In the genomic region with DNA sequence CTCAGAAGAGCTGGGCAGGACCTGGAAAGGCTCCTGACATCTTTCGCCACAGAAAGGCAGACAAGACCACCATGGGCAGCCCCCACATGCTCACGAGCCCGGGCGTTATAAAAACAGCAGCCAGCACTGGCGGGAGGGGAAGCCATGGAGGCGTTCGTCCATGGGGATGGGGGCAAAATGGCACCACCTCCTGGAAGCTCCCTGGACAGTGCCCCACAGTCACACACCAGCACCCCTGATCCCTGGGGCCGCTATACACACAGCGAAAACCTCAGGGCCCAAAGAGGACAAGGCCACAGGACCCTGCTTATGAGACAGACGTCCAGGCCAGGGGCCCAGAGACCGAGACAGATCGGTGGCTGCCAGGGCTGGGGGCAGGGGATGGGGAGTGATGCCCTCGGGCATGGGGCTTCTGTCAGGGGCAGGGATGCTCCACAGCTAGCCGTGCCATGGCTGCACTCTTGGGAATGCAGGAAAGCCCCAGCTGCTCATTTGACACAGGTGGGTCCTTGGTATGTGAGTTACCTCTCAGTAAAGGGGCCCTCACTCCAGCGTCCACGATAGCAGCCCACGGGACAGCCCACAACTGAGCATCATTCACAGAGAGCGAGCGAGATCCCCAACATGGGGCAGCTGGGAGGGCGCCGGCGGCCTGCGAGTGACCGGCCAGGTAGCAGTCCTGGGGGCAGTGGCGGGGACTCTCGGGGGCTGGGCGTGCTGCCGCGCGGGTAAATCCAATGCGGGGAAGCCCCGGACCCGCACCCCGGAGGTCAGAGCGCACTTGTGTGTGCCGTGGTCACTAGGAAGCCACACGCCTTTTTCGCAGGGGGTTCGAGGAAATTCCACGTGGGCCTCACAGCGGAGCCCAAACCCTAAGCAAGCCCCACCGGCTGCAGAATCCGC, we compare ENCODE assay signal across 21 cellular contexts. TPM values are rescaled to one million over a fixed set of nuclear protein-coding genes. Genes with fewer than 3 reads are reported as not detected.
DNase-seq lines count a peak whose midpoint lies in the region; ATAC-seq and TF ChIP-seq lines count a peak whose summit lies in the region.
"Had no signal": no experiment of that assay in that cellular context is flagged by ENCODE, and none has a peak within 500 bp of the region (broad histone marks: within the 10 kb centered on the region; RNA-seq: fewer than 3 reads in every experiment).

No MANE protein-coding gene starts in this region.

- H3K36me3 Mint-ChIP-seq in activated T-helper 1 cell treated with anti-CD3 and anti-CD28 coated beads, Interleukin-12 subunit alpha, Interleukin-12 subunit beta, Interleukin-2, Interleukin-4 antibody, amounts not matched to agents 30 ng/mL and 10 ng/mL and 1 ng/mL, durations not matched to agents 14 hours and 24 hours and 36 hours (ENCODE audit: low read depth) = no peaks in the 10 kb centered on the region
- H3K36me3 Mint-ChIP-seq in stimulated activated naive B cell treated with anti-CD40 and anti-IgM and Interleukin-4, amounts not matched to agents 10 μg/mL and 1 μg/mL and 100 μg/mL, for 72 hours = no peaks in the 10 kb centered on the region

- peak overlapping the region in 3 of 11 experiments; percentile 65 to 81 (median 78); a peak in 5 of 22 replicates for H3K9ac ChIP-seq in BLaER1 treated with 17β-estradiol and CSF1 and Interleukin-3, amounts not matched to agents 10 nM and 100 nM
- H3K9ac ChIP-seq: BLaER1 had no signal

- peaks cover 6% of the 10 kb centered on the region for H3K27me3 Mint-ChIP-seq in activated T-helper 1 cell treated with anti-CD3 and anti-CD28 coated beads, Interleukin-12 subunit alpha, Interleukin-12 subunit beta, Interleukin-2, Interleukin-4 antibody, amounts not matched to agents 30 ng/mL and 10 ng/mL and 1 ng/mL, durations not matched to agents 14 hours and 24 hours and 36 hours (ENCODE audit: insufficient read depth)
- H3K27me3 Mint-ChIP-seq in stimulated activated naive B cell treated with anti-CD40 and anti-IgM and Interleukin-4, amounts not matched to agents 10 μg/mL and 1 μg/mL and 100 μg/mL, for 72 hours = peaks cover 38 to 54% of the 10 kb centered on the region in 2 donors

- H3K27me3 ChIP-seq in BLaER1 treated with 17β-estradiol and CSF1 and Interleukin-3, amounts not matched to agents 10 nM and 100 nM = peaks cover 17 to 44% (median 28%) of the 10 kb centered on the region in 11 experiments
- peaks cover 9% of the 10 kb centered on the region for H3K27me3 ChIP-seq in lower lobe of right lung (ENCODE audit: low read depth)

- H3K27ac Mint-ChIP-seq in activated T-helper 1 cell treated with anti-CD3 and anti-CD28 coated beads, Interleukin-12 subunit alpha, Interleukin-12 subunit beta, Interleukin-2, Interleukin-4 antibody, amounts not matched to agents 30 ng/mL and 10 ng/mL and 1 ng/mL, durations not matched to agents 14 hours and 24 hours and 36 hours = no peak overlapping the region
- peak overlapping the region; percentile 56 for H3K27ac Mint-ChIP-seq in stimulated activated naive B cell treated with anti-CD40 and anti-IgM and Interleukin-4, amounts not matched to agents 10 μg/mL and 1 μg/mL and 100 μg/mL, for 72 hours
- H3K27ac Mint-ChIP-seq: GM23338 had no signal

- no peak for DNase-seq in activated T-helper 1 cell treated with anti-CD3 and anti-CD28 coated beads, Interleukin-12 subunit alpha, Interleukin-12 subunit beta, Interleukin-2, Interleukin-4 antibody, amounts not matched to agents 30 ng/mL and 10 ng/mL and 1 ng/mL, durations not matched to agents 14 hours and 24 hours and 36 hours (ENCODE audit: low spot score)
- DNase-seq in lower lobe of right lung (no peak), NCI-H1092 treated with DMSO at 0.1 percent for 48 hours (lab: John Stamatoyannopoulos, UW) (no peak), hypothalamus (lab: John Stamatoyannopoulos, UW) (no peak), coronary artery (ENCODE audit: low spot score) (no peak)
- DNase-seq in stimulated activated naive B cell treated with anti-CD40 and anti-IgM and Interleukin-4, amounts not matched to agents 10 μg/mL and 1 μg/mL and 100 μg/mL, for 72 hours = no peak
- DNase-seq: MM.1S, NCI-H1105, NCI-H187, NCI-H2107, NCI-H2227 treated with DMSO at 0.1 percent for 48 hours, NCI-H510A treated with DMSO at 0.1 percent for 48 hours, NCI-H774, SHP77 had no signal

- no peaks in the 10 kb centered on the region for H3K36me3 ChIP-seq in BLaER1 treated with 17β-estradiol and CSF1 and Interleukin-3, amounts not matched to agents 10 nM and 100 nM
- H3K36me3 ChIP-seq in lower lobe of right lung = no peaks in the 10 kb centered on the region
- H3K36me3 ChIP-seq: BLaER1 had no signal

- no peaks in the 10 kb centered on the region for H3K4me1 Mint-ChIP-seq in activated T-helper 1 cell treated with anti-CD3 and anti-CD28 coated beads, Interleukin-12 subunit alpha, Interleukin-12 subunit beta, Interleukin-2, Interleukin-4 antibody, amounts not matched to agents 30 ng/mL and 10 ng/mL and 1 ng/mL, durations not matched to agents 14 hours and 24 hours and 36 hours (ENCODE audit: low read depth)
- peaks cover 2 to 11% of the 10 kb centered on the region in 2 donors for H3K4me1 Mint-ChIP-seq in stimulated activated naive B cell treated with anti-CD40 and anti-IgM and Interleukin-4, amounts not matched to agents 10 μg/mL and 1 μg/mL and 100 μg/mL, for 72 hours
- H3K4me1 Mint-ChIP-seq: GM23338 had no signal

- H3K27ac ChIP-seq in BLaER1 treated with 17β-estradiol and CSF1 and Interleukin-3, amounts not matched to agents 10 nM and 100 nM = peak overlapping the region in 2 of 11 experiments; percentile 62 to 65; a peak in 2 of 22 replicates
- H3K27ac ChIP-seq in lower lobe of right lung (peak overlapping the region; percentile 78), coronary artery (no peak overlapping the region)
- H3K27ac ChIP-seq: BLaER1 had no signal

- peak overlapping the region in 4 of 10 experiments; percentile 52 to 64 (median 57); a peak in 7 of 20 replicates for H3K4me3 ChIP-seq in BLaER1 treated with 17β-estradiol and CSF1 and Interleukin-3, amounts not matched to agents 10 nM and 100 nM
- H3K4me3 ChIP-seq in lower lobe of right lung = peak overlapping the region; percentile 55
- no peak overlapping the region for H3K4me3 ChIP-seq in coronary artery
- H3K4me3 ChIP-seq: BLaER1, GM23338 had no signal

- ATAC-seq in lower lobe of right lung = no peak
- ATAC-seq in stimulated activated naive B cell treated with anti-CD40 and anti-IgM and Interleukin-4, amounts not matched to agents 10 μg/mL and 1 μg/mL and 100 μg/mL, for 72 hours (replicated peaks) = no peak
- ATAC-seq: GM23338, HCT116 had no signal

- H3K4me1 ChIP-seq in BLaER1 treated with 17β-estradiol and CSF1 and Interleukin-3, amounts not matched to agents 10 nM and 100 nM = peaks cover 34 to 64% (median 45%) of the 10 kb centered on the region in 10 experiments
- H3K4me1 ChIP-seq in lower lobe of right lung = peaks cover 15% of the 10 kb centered on the region

- TF ChIP-seq CTCF in lower lobe of right lung (IDR thresholded peaks at IDR 0.05) (no peak), coronary artery (IDR thresholded peaks at IDR 0.05) (no peak)

- H3K4me2 ChIP-seq in BLaER1 treated with 17β-estradiol and CSF1 and Interleukin-3, amounts not matched to agents 10 nM and 100 nM = peak overlapping the region in 6 of 11 experiments; percentile 91 to 96 (median 94); a peak in 10 of 22 replicates
- H3K4me2 ChIP-seq: GM23338 had no signal

- peaks cover 0 to 32% (median 0%) of the 10 kb centered on the region in 11 experiments; a peak in 6 of 22 replicates for H4K20me1 ChIP-seq in BLaER1 treated with 17β-estradiol and CSF1 and Interleukin-3, amounts not matched to agents 10 nM and 100 nM

- H3K4me3 Mint-ChIP-seq in activated T-helper 1 cell treated with anti-CD3 and anti-CD28 coated beads, Interleukin-12 subunit alpha, Interleukin-12 subunit beta, Interleukin-2, Interleukin-4 antibody, amounts not matched to agents 30 ng/mL and 10 ng/mL and 1 ng/mL, durations not matched to agents 14 hours and 24 hours and 36 hours = peak overlapping the region; percentile 59
- no peak overlapping the region for H3K4me3 Mint-ChIP-seq in stimulated activated naive B cell treated with anti-CD40 and anti-IgM and Interleukin-4, amounts not matched to agents 10 μg/mL and 1 μg/mL and 100 μg/mL, for 72 hours
- H3K4me3 Mint-ChIP-seq: GM23338 had no signal

- intact Hi-C loops in activated T-helper 1 cell treated with anti-CD3 and anti-CD28 coated beads, Interleukin-12 subunit alpha, Interleukin-12 subunit beta, Interleukin-2, Interleukin-4 antibody, amounts not matched to agents 30 ng/mL and 10 ng/mL and 1 ng/mL, durations not matched to agents 14 hours and 24 hours and 36 hours (cut with micrococcal nuclease) = no loop called here
- intact Hi-C loops in lower lobe of right lung (cut with DNase I) = no loop called here

- H3K9me3 Mint-ChIP-seq in activated T-helper 1 cell treated with anti-CD3 and anti-CD28 coated beads, Interleukin-12 subunit alpha, Interleukin-12 subunit beta, Interleukin-2, Interleukin-4 antibody, amounts not matched to agents 30 ng/mL and 10 ng/mL and 1 ng/mL, durations not matched to agents 14 hours and 24 hours and 36 hours = no peaks in the 10 kb centered on the region
- H3K9me3 Mint-ChIP-seq in stimulated activated naive B cell treated with anti-CD40 and anti-IgM and Interleukin-4, amounts not matched to agents 10 μg/mL and 1 μg/mL and 100 μg/mL, for 72 hours = no peaks in the 10 kb centered on the region
- H3K9me3 Mint-ChIP-seq: GM23338 had no signal

- H3K9me3 ChIP-seq in BLaER1 treated with 17β-estradiol and CSF1 and Interleukin-3, amounts not matched to agents 10 nM and 100 nM (replicated peaks in 1 of 11) = no peaks in the 10 kb centered on the region
- H3K9me3 ChIP-seq in lower lobe of right lung = no peaks in the 10 kb centered on the region
- H3K9me3 ChIP-seq: BLaER1 had no signal

RNA-seq across cellular contexts. Expression of gene PVALEF, which starts 6.4 kb away (rescaled TPM):
- not detected in 2 replicates for total RNA-seq in activated T-helper 1 cell treated with anti-CD3 and anti-CD28 coated beads, Interleukin-12 subunit alpha, Interleukin-12 subunit beta, Interleukin-2, Interleukin-4 antibody, amounts not matched to agents 30 ng/mL and 10 ng/mL and 1 ng/mL, durations not matched to agents 14 hours and 24 hours and 36 hours
- total RNA-seq in lower lobe of right lung = not detected
- total RNA-seq: A673, GM23338, LHCN-M2, OCI-LY7 had no signal

RNA-seq across cellular contexts. Expression of gene AATK, which starts 7.1 kb away (rescaled TPM):
- total RNA-seq in activated T-helper 1 cell treated with anti-CD3 and anti-CD28 coated beads, Interleukin-12 subunit alpha, Interleukin-12 subunit beta, Interleukin-2, Interleukin-4 antibody, amounts not matched to agents 30 ng/mL and 10 ng/mL and 1 ng/mL, durations not matched to agents 14 hours and 24 hours and 36 hours = 0.61 and 0.62 TPM in 2 replicates
- 64.0 TPM for total RNA-seq in lower lobe of right lung

Comparison
In these comparisons a context has a peak if more than half of its experiments do, and no peak if none do; other contexts are left out.
1. RNA of gene AATK, which starts 7.1 kb away (total RNA-seq): 64.0 TPM in lower lobe of right lung (single experiment); 0.61 to 0.62 TPM in activated T-helper 1 cell treated with anti-CD3 and anti-CD28 coated beads, Interleukin-12 subunit alpha, Interleukin-12 subunit beta, Interleukin-2, Interleukin-4 antibody, amounts not matched to agents 30 ng/mL and 10 ng/mL and 1 ng/mL, durations not matched to agents 14 hours and 24 hours and 36 hours; every median in the first group is over 10 times any median in the second.